In genomic region chr12:20077618-20078017, GRCh38 we compare ENCODE assay signal across 21 cellular contexts.
"Had no signal": no experiment of that assay in that cellular context is flagged by ENCODE, and none has a peak within 500 bp of the region (broad histone marks: within the 10 kb centered on the region; RNA-seq: fewer than 3 reads in every experiment).

No MANE protein-coding gene starts in this region.

- H3K36me3 Mint-ChIP-seq: activated naive CD8-positive, alpha-beta T cell; brain had no signal

- H3K4me3 ChIP-seq: colonic mucosa, ovary, SJSA1, tibial nerve had no signal

- H3K9me3 Mint-ChIP-seq: neural crest cell had no signal

- H3K4me3 Mint-ChIP-seq: activated naive CD8-positive, alpha-beta T cell; brain; central memory CD8-positive, alpha-beta T cell; neural crest cell had no signal

- H3K27ac ChIP-seq: colonic mucosa, ovary, SJSA1, tibial nerve, WERI-Rb-1 had no signal

- H3K9me3 ChIP-seq: colonic mucosa, ovary, SJSA1, tibial nerve had no signal

- H3K27ac Mint-ChIP-seq: activated naive CD8-positive, alpha-beta T cell; brain had no signal

- FAIRE-seq: endometrium, keratinocyte had no signal

- DNase-seq: activated CD4-positive, alpha-beta T cell treated with anti-CD3 and anti-CD28 coated beads, Interleukin-2, amount 50 U/mL, for 4 hours; activated T-cell treated with anti-CD3 and anti-CD28 coated beads for 4 hours; amniotic stem cell; colonic mucosa; hippocampal formation; mammary epithelial cell; ovary; stimulated activated CD4-positive, alpha-beta T cell treated with anti-CD3 and anti-CD28 coated beads, Interleukin-12 subunit alpha, Interleukin-12 subunit beta, amount 100 ng/mL, for 4 hours; stimulated activated CD4-positive, alpha-beta T cell treated with anti-CD3 and anti-CD28 coated beads, Interleukin-1b, Interleukin-23, amount 100 ng/mL, for 48 hours; stimulated activated CD8-positive, alpha-beta memory T cell treated with anti-CD3 and anti-CD28 coated beads, Interleukin-4, amount 100 ng/mL, for 48 hours; stimulated activated naive CD4-positive, alpha-beta T cell; WERI-Rb-1 had no signal

- ATAC-seq: esophagus mucosa had no signal

- H3K4me1 ChIP-seq: colonic mucosa, SJSA1, tibial nerve had no signal

- H3K27me3 Mint-ChIP-seq: activated naive CD8-positive, alpha-beta T cell; brain; central memory CD8-positive, alpha-beta T cell had no signal

- H3K36me3 ChIP-seq: colonic mucosa, ovary, SJSA1, tibial nerve, WERI-Rb-1 had no signal

- H3K4me1 Mint-ChIP-seq: central memory CD8-positive, alpha-beta T cell; neural crest cell had no signal

- H3K27me3 ChIP-seq: colonic mucosa, SJSA1, tibial nerve had no signal
